23 cellular contexts compared by ENCODE assay signal in the genomic region with DNA sequence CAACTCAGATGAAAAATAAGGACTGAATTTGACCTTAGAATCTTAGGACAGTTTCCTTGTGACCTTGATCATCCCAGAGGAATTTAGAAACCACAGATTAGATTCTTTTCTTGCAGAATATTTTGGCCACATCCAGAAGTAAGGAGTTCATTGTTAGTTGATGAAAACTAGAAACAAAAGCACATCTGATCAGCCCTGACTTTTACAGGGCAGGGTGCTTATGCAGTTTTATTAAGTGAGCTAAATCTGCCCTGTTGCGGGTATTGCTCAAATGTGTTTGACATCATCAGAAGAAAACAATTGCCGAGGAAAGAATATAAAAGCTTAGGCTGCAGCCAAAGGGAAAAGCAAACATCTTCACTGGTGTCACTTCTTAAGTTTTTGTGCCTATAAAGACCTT.
"Had no signal": no experiment of that assay in that cellular context is flagged by ENCODE, and none has a peak within 500 bp of the region (broad histone marks: within the 10 kb centered on the region; RNA-seq: fewer than 3 reads in every experiment).

No MANE protein-coding gene starts in this region.

- H3K36me3 Mint-ChIP-seq: activated naive CD4-positive, alpha-beta T cell treated with anti-CD3 and anti-CD28 coated beads, Interleukin-2, amount 50 U/mL, for 72 hours; brain; natural killer cell treated with Interleukin-12 subunit alpha and Interleukin-12 subunit beta and Interleukin-15 and Interleukin-18, amount 100 ng/mL, for 72 hours; WTC11 had no signal

- H3K36me3 ChIP-seq: ovary, right atrium auricular region, thyroid gland had no signal

- H3K27ac ChIP-seq: esophagus muscularis mucosa, foreskin keratinocyte, psoas muscle, thyroid gland had no signal

- DNase-seq: activated T-cell treated with anti-CD3 and anti-CD28 coated beads, Interleukin-2, amount 50 U/mL, for 24 hours; aorta; effector memory CD4-positive, alpha-beta T cell; foreskin keratinocyte; left ventricle myocardium superior; mammary epithelial cell; midbrain; ovary; psoas muscle; stimulated activated CD4-positive, alpha-beta T cell treated with anti-CD3 and anti-CD28 coated beads, Interleukin-1b, Interleukin-23, amount 100 ng/mL, for 48 hours; substantia nigra; T-cell; thyroid gland had no signal

- ATAC-seq: activated naive CD4-positive, alpha-beta T cell treated with anti-CD3 and anti-CD28 coated beads, Interleukin-2, amount 50 U/mL, for 72 hours; activated T-helper 17 cell treated with anti-CD3 and anti-CD28 coated beads, Interleukin-2, amount 50 U/mL, for 72 hours; foreskin keratinocyte; natural killer cell treated with Interleukin-12 subunit alpha and Interleukin-12 subunit beta and Interleukin-15 and Interleukin-18, amount 100 ng/mL, for 72 hours; psoas muscle; T-cell; WTC11 had no signal

- H3K4me1 Mint-ChIP-seq: activated T-helper 17 cell treated with anti-CD3 and anti-CD28 coated beads, Interleukin-2, amount 50 U/mL, for 72 hours; brain; T-cell; WTC11 had no signal

- H3K27me3 ChIP-seq: esophagus muscularis mucosa, foreskin keratinocyte, ovary, right atrium auricular region, thyroid gland had no signal

- H3K4me3 Mint-ChIP-seq: activated T-cell treated with anti-CD3 and anti-CD28 coated beads, Interleukin-2, amount 50 U/mL, for 24 hours; activated T-helper 17 cell treated with anti-CD3 and anti-CD28 coated beads, Interleukin-2, amount 50 U/mL, for 72 hours; brain; dendritic cell treated with granulocyte-macrophage colony-stimulating factor and Interleukin-4, amounts not matched to agents 40 ng/mL and 50 ng/mL, for 4 days; natural killer cell treated with Interleukin-12 subunit alpha and Interleukin-12 subunit beta and Interleukin-15 and Interleukin-18, amount 100 ng/mL, for 72 hours; stimulated activated naive CD8-positive, alpha-beta T cell treated with anti-CD3 and anti-CD28 coated beads, Interleukin-15, Interleukin-2, amounts not matched to agents 100 ng/mL and 50 ng/mL, for 24 hours; T-cell; T-helper 2 cell treated with Interferon-gamma antibody and Interleukin-4, amounts not matched to agents 5 μg/mL and 100 μg/mL, for 36 hours; WTC11 had no signal

- H3K27me3 Mint-ChIP-seq: activated T-cell treated with anti-CD3 and anti-CD28 coated beads, Interleukin-2, amount 50 U/mL, for 24 hours; brain; dendritic cell treated with granulocyte-macrophage colony-stimulating factor and Interleukin-4, amounts not matched to agents 40 ng/mL and 50 ng/mL, for 4 days had no signal

- H3K9me3 Mint-ChIP-seq: activated naive CD4-positive, alpha-beta T cell treated with anti-CD3 and anti-CD28 coated beads, Interleukin-2, amount 50 U/mL, for 72 hours; activated T-cell treated with anti-CD3 and anti-CD28 coated beads, Interleukin-2, amount 50 U/mL, for 24 hours; activated T-helper 17 cell treated with anti-CD3 and anti-CD28 coated beads, Interleukin-2, amount 50 U/mL, for 72 hours; brain; dendritic cell treated with granulocyte-macrophage colony-stimulating factor and Interleukin-4, amounts not matched to agents 40 ng/mL and 50 ng/mL, for 4 days; natural killer cell treated with Interleukin-12 subunit alpha and Interleukin-12 subunit beta and Interleukin-15 and Interleukin-18, amount 100 ng/mL, for 72 hours; stimulated activated naive CD8-positive, alpha-beta T cell treated with anti-CD3 and anti-CD28 coated beads, Interleukin-15, Interleukin-2, amounts not matched to agents 100 ng/mL and 50 ng/mL, for 24 hours; T-cell; T-helper 2 cell treated with Interferon-gamma antibody and Interleukin-4, amounts not matched to agents 5 μg/mL and 100 μg/mL, for 36 hours; WTC11 had no signal

- H3K4me3 ChIP-seq: esophagus muscularis mucosa, ovary, psoas muscle, right atrium auricular region, thyroid gland had no signal

- H3K4me1 ChIP-seq: foreskin keratinocyte, thyroid gland had no signal

- H3K9me3 ChIP-seq: esophagus muscularis mucosa, ovary, psoas muscle, right atrium auricular region, thyroid gland had no signal

- H3K27ac Mint-ChIP-seq: activated naive CD4-positive, alpha-beta T cell treated with anti-CD3 and anti-CD28 coated beads, Interleukin-2, amount 50 U/mL, for 72 hours; activated T-cell treated with anti-CD3 and anti-CD28 coated beads, Interleukin-2, amount 50 U/mL, for 24 hours; activated T-helper 17 cell treated with anti-CD3 and anti-CD28 coated beads, Interleukin-2, amount 50 U/mL, for 72 hours; brain; dendritic cell treated with granulocyte-macrophage colony-stimulating factor and Interleukin-4, amounts not matched to agents 40 ng/mL and 50 ng/mL, for 4 days; natural killer cell treated with Interleukin-12 subunit alpha and Interleukin-12 subunit beta and Interleukin-15 and Interleukin-18, amount 100 ng/mL, for 72 hours; stimulated activated naive CD8-positive, alpha-beta T cell treated with anti-CD3 and anti-CD28 coated beads, Interleukin-15, Interleukin-2, amounts not matched to agents 100 ng/mL and 50 ng/mL, for 24 hours; T-cell; T-helper 2 cell treated with Interferon-gamma antibody and Interleukin-4, amounts not matched to agents 5 μg/mL and 100 μg/mL, for 36 hours; WTC11 had no signal
